In the genomic region with DNA sequence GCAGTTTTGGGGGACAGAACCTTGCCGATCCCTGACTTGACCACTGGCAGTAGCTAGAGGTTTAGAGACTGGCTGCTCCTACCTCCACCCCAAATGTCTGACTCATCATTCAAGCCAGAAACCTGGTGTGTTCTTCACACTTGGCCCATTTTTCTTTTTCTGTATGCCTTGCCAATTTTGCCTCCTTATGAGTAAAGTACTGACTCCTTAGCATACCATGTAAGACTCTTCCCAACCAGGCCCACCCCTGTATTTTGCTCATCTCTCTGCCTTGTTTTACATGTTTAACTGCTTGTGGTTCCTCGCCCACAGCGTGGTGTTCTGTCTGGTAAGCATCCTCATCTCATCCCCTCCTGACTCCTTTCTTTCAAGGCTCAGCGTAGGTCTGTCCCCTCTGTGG, we compare ENCODE assay signal across 1 cellular context.
TF ChIP-seq lines count a peak whose summit lies in the region.

No MANE protein-coding gene starts in this region.

TF ChIP-seq in HepG2, 621 proteins besides CTCF, POLR2A, EP300 and RAD21 (continued from another document):
- TF ChIP-seq ZNF703 (CRISPR knock-in tag; IDR thresholded peaks at IDR 0.05; ENCODE audit: borderline replicate concordance) = no peak
- no peak for TF ChIP-seq NCOA1 (CRISPR knock-in tag; IDR thresholded peaks at IDR 0.05)
- TF ChIP-seq ZNF577 (CRISPR knock-in tag; IDR thresholded peaks at IDR 0.05; ENCODE audit: borderline replicate concordance, low read depth) = no peak
